In the genomic region with DNA sequence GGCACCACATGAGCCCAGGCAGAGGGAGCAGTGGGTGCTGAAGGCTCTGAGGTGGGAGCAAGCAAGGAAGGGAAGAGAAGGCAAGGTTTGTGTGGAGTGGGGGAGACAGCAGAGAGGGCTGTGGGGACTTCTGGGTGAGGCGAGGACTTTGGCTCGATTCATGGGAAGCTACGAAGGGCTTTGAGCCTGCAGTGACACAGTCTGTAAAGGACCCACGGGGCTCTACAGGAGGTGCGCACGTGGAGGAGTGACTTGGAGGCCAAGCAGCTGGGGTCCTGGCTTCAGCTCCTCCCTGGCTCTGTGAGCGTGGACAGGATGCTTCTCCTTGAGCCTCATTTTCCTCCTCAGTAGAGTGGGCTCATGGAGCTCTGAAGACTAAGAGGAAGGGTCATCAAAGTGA, we compare ENCODE assay signal across 11 cellular contexts. TPM values are rescaled to one million over a fixed set of nuclear protein-coding genes. Genes with fewer than 3 reads are reported as not detected.
"Had no signal": no experiment of that assay in that cellular context is flagged by ENCODE, and none has a peak within 500 bp of the region (broad histone marks: within the 10 kb centered on the region; RNA-seq: fewer than 3 reads in every experiment).

No MANE protein-coding gene starts in this region.

- H3K36me3 Mint-ChIP-seq: naive B cell had no signal

- H3K9me3 ChIP-seq: ascending aorta, esophagus muscularis mucosa, testis had no signal

- H3K36me3 ChIP-seq: ascending aorta, esophagus muscularis mucosa had no signal

- H3K4me3 ChIP-seq: lung, testis had no signal

- DNase-seq: activated CD4-positive, alpha-beta T cell treated with anti-CD3 and anti-CD28 coated beads, Interleukin-2, amount 50 U/mL, for 1 hour; activated naive CD4-positive, alpha-beta T cell treated with Interleukin-2 at 50 U/mL for 16 hours; activated T-cell treated with anti-CD3 and anti-CD28 coated beads for 4 hours; naive B cell; stimulated activated naive CD8-positive, alpha-beta T cell treated with anti-CD3 and anti-CD28 coated beads, Interleukin-15, amount 100 ng/mL, for 72 hours; testis had no signal

- H3K9me3 Mint-ChIP-seq: activated T-helper 17 cell treated with anti-CD3 and anti-CD28 coated beads, Interleukin-2, amount 50 U/mL, for 72 hours; naive B cell; stimulated activated naive CD8-positive, alpha-beta T cell treated with anti-CD3 and anti-CD28 coated beads, Interleukin-15, amount 100 ng/mL, for 72 hours had no signal

- H3K4me1 Mint-ChIP-seq: activated T-helper 17 cell treated with anti-CD3 and anti-CD28 coated beads, Interleukin-2, amount 50 U/mL, for 72 hours had no signal

- H3K27ac ChIP-seq: ascending aorta, testis had no signal

- ATAC-seq: activated CD4-positive, CD25-positive, alpha-beta regulatory T cell treated with anti-CD3 and anti-CD28 coated beads, Interleukin-2, amount 50 U/mL, for 24 hours; activated T-helper 17 cell treated with anti-CD3 and anti-CD28 coated beads, Interleukin-2, amount 50 U/mL, for 72 hours; stimulated activated naive CD8-positive, alpha-beta T cell treated with anti-CD3 and anti-CD28 coated beads, Interleukin-15, amount 100 ng/mL, for 72 hours had no signal

- H3K4me3 Mint-ChIP-seq: activated T-helper 17 cell treated with anti-CD3 and anti-CD28 coated beads, Interleukin-2, amount 50 U/mL, for 72 hours; stimulated activated naive CD8-positive, alpha-beta T cell treated with anti-CD3 and anti-CD28 coated beads, Interleukin-15, amount 100 ng/mL, for 72 hours had no signal

- H3K27ac Mint-ChIP-seq: activated T-helper 17 cell treated with anti-CD3 and anti-CD28 coated beads, Interleukin-2, amount 50 U/mL, for 72 hours; naive B cell; stimulated activated naive CD8-positive, alpha-beta T cell treated with anti-CD3 and anti-CD28 coated beads, Interleukin-15, amount 100 ng/mL, for 72 hours had no signal

- H3K27me3 ChIP-seq: ascending aorta, testis had no signal

RNA-seq across cellular contexts. Expression of a gene that starts 37.4 kb away (rescaled TPM):
- total RNA-seq: activated T-helper 17 cell treated with anti-CD3 and anti-CD28 coated beads, Interleukin-2, amount 50 U/mL, for 72 hours had no signal
